8 cellular contexts compared by ENCODE assay signal in the genomic region with DNA sequence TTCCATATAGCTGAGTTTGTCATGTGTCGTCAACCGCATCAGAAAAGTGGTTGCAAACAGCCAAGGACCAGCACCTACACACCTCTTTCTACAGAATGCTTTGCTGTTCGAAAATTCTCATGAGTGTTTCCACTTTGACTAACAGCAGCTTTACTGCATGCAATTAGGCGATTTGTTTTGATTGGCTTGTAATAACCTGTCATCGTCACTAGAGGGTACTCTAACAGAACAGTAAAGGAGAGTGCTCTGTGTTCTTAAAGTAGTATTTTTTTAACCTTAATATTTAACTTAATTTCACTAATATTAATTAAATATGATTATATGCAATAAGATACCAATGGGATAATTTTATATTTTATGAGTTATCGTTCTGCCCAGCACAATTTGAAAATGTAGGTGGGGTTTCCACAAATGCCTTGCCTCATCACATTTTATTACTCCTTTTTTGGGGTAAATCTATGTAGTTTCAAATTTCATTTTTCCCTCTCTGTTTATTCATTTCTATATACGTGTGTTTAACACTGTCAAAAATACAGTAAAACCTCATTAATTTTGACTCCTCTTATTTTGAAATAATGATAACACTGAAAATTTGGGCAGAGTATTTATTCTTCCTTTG.
A peak's percentile ranks its signal among the peaks of the same experiment; 100 is the strongest.
DNase-seq lines count a peak whose midpoint lies in the region; ATAC-seq and TF ChIP-seq lines count a peak whose summit lies in the region.

No MANE protein-coding gene starts in this region.

- no peak overlapping the region for H2BK120ac ChIP-seq in mesendoderm (ENCODE audit: low read depth, low read length)

- ATAC-seq in GM21367 (IDR thresholded peaks at IDR 0.05; ENCODE audit: unreplicated experiment) (peak; percentile 96), HG03558 (IDR thresholded peaks at IDR 0.05; ENCODE audit: extremely low read depth, unreplicated experiment) (peak; percentile 74)

- no peak overlapping the region for H3K9ac ChIP-seq in mesendoderm (ENCODE audit: low read length)

- H3K36me3 ChIP-seq in mesendoderm (ENCODE audit: control insufficient read depth, insufficient read depth, low read length): no peaks in the 10 kb centered on the region

- whole genome bisulfite sequencing in mesendoderm (ENCODE audit: extremely low coverage, insufficient coverage, low lambda C conversion rate): no CpG with 5 or more reads among the region's 7 CpGs

- H3K79me2 ChIP-seq in mesendoderm (ENCODE audit: control insufficient read depth, insufficient read depth, low read length): no peaks in the 10 kb centered on the region

- no peak overlapping the region for H4K8ac ChIP-seq in mesendoderm (ENCODE audit: low read depth, low read length)

- H3K56ac ChIP-seq in mesendoderm (ENCODE audit: low read length): no peak overlapping the region

- no peak overlapping the region for H3K18ac ChIP-seq in mesendoderm (ENCODE audit: low read length)

- DNase-seq in ELR (ENCODE audit: low read depth) (peak; percentile 49), NCI-H82 treated with DMSO at 0.1 percent for 48 hours (lab: John Stamatoyannopoulos, UW; ENCODE audit: unreplicated experiment) (peak; percentile 46), chondrocyte (ENCODE audit: low spot score) (no peak), mesendoderm (peak; percentile 68), ureter (ENCODE audit: low spot score) (no peak)
- DNase-seq in activated CD4-positive, alpha-beta T cell treated with anti-CD3 and anti-CD28 coated beads for 1 hour: no peak

- no peaks in the 10 kb centered on the region for H3K9me3 Mint-ChIP-seq in chondrocyte (ENCODE audit: low read depth)

- no peaks in the 10 kb centered on the region for H3K36me3 Mint-ChIP-seq in chondrocyte (ENCODE audit: low read depth)

- H2BK5ac ChIP-seq in mesendoderm (ENCODE audit: low read length): no peak overlapping the region

- peaks cover 42% of the 10 kb centered on the region for H3K27me3 Mint-ChIP-seq in chondrocyte (ENCODE audit: low read depth)

- H3K4me2 ChIP-seq in mesendoderm (ENCODE audit: low read length): no peak overlapping the region

- no peak overlapping the region for H3K27ac Mint-ChIP-seq in chondrocyte (ENCODE audit: unreplicated experiment)

- H3K4me1 ChIP-seq in mesendoderm (ENCODE audit: control insufficient read depth, low read depth, low read length): no peaks in the 10 kb centered on the region

- no peaks in the 10 kb centered on the region for H3K79me1 ChIP-seq in mesendoderm (ENCODE audit: low read length)

- H3K4me3 ChIP-seq in mesendoderm (ENCODE audit: low read length): no peak overlapping the region

- TF ChIP-seq CTCF in chondrocyte (IDR thresholded peaks at IDR 0.05): peak; percentile 91

- no peaks in the 10 kb centered on the region for H3K27me3 ChIP-seq in mesendoderm (ENCODE audit: insufficient read depth, low read length, poor library complexity)

- no peak overlapping the region for H3K23ac ChIP-seq in mesendoderm (ENCODE audit: low read length)

- no peak overlapping the region for H4K5ac ChIP-seq in mesendoderm (ENCODE audit: low read length)

- H2BK15ac ChIP-seq in mesendoderm (replicated peaks; ENCODE audit: low read depth): no peak overlapping the region

- H3K4me3 Mint-ChIP-seq in chondrocyte (ENCODE audit: unreplicated experiment): no peak overlapping the region

- H2AK5ac ChIP-seq in mesendoderm (ENCODE audit: low read length): no peak overlapping the region

- no peak overlapping the region for H3K4ac ChIP-seq in mesendoderm (ENCODE audit: low read depth, low read length)

- H3K4me1 Mint-ChIP-seq in chondrocyte (ENCODE audit: low read depth): no peaks in the 10 kb centered on the region

- H3K27ac ChIP-seq in mesendoderm (ENCODE audit: low read depth, low read length): no peak overlapping the region

Comparison
In these comparisons a context has a peak if more than half of its experiments do, and no peak if none do; other contexts are left out.
1. DNase-seq: peak in ELR (single experiment), NCI-H82 treated with DMSO at 0.1 percent for 48 hours (single experiment) and mesendoderm (single experiment); none in chondrocyte (single experiment), activated CD4-positive, alpha-beta T cell treated with anti-CD3 and anti-CD28 coated beads for 1 hour (single experiment) and ureter (single experiment).